In the genomic region with DNA sequence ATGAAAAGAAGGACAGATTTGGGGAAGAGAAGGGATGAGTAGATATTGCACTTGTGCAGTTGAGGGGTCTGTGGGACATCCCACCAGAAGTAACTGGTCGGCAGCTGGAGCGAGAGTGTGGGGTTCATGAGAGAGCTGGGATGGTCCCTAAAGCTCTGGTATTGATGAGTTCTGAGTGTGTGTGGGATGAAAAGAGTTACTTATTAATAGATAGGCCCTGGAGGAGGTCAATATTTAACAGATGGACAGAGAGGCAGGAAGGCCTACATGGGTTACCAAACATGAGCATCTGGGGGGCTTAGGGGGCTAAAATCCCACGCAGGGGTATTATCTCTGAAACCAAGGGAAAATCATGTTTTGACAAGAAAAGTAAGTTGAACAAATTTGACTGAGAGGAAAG, we compare ENCODE assay signal across 20 cellular contexts.
DNase-seq lines count a peak whose midpoint lies in the region; ATAC-seq and TF ChIP-seq lines count a peak whose summit lies in the region.
"Had no signal": no experiment of that assay in that cellular context is flagged by ENCODE, and none has a peak within 500 bp of the region (broad histone marks: within the 10 kb centered on the region; RNA-seq: fewer than 3 reads in every experiment).

No MANE protein-coding gene starts in this region.

- POLR2A ChIA-PET in activated CD4-positive, alpha-beta T cell treated with anti-CD3 and anti-CD28 coated beads for 36 hours (lab: Charles Lee) = no interaction called here
- POLR2A ChIA-PET in activated CD8-positive, alpha-beta T cell treated with anti-CD3 and anti-CD28 coated beads, Interleukin-2, amount 10 ng/mL, durations not matched to agents 7 days and 5 days (lab: Charles Lee) = no interaction called here
- POLR2A ChIA-PET in naive thymus-derived CD4-positive, alpha-beta T cell (lab: Charles Lee) = interaction anchor here (0.6 to 1.7 kb wide), 4 partner anchors 14 to 328 kb away, joined by 4 to 10 read pairs (median 4); no protein-coding TSS in a partner anchor

- H4K20me1 ChIP-seq in DOHH2 (ENCODE audit: control insufficient read depth, insufficient read depth, low read depth, low read length) = no peaks in the 10 kb centered on the region

- intact Hi-C loops in activated CD4-positive, alpha-beta T cell treated with anti-CD3 and anti-CD28 coated beads for 36 hours (cut with DNase I, micrococcal nuclease) = no loop called here
- intact Hi-C loops in naive thymus-derived CD4-positive, alpha-beta T cell (cut with micrococcal nuclease) = loop anchor here in 1 of 2 donors (5.0 kb wide), 1 partner anchor 34 kb away; no protein-coding TSS in a partner anchor

- H3K79me2 ChIP-seq in DOHH2 (ENCODE audit: control insufficient read depth, low read length) = no peaks in the 10 kb centered on the region

- DNase-seq in activated CD4-positive, alpha-beta T cell treated with anti-CD3 and anti-CD28 coated beads for 36 hours = no peak
- no peak for DNase-seq in activated CD4-positive, alpha-beta T cell treated with anti-CD3 and anti-CD28 coated beads for 48 hours
- no peak for DNase-seq in activated CD8-positive, alpha-beta T cell treated with anti-CD3 and anti-CD28 coated beads, Interleukin-2, amount 10 ng/mL, durations not matched to agents 7 days and 5 days
- no peak for DNase-seq in naive thymus-derived CD4-positive, alpha-beta T cell
- no peak for DNase-seq in iPS-NIHi7 (ENCODE audit: extremely low spot score)
- DNase-seq in NCI-H1930 (lab: John Stamatoyannopoulos, UW) = no peak
- no peak for DNase-seq in GM13976 (ENCODE audit: low spot score)
- DNase-seq: activated CD4-positive, alpha-beta T cell treated with anti-CD3 and anti-CD28 coated beads for 4 hours; activated T-cell treated with anti-CD3 and anti-CD28 coated beads, Interleukin-2, amount 50 U/mL, for 4 hours; Calu3; head of caudate nucleus; KG1; left lung; mucosa of descending colon; NCI-H1694; NCI-H748 treated with DMSO at 0.1 percent for 48 hours had no signal

- TF ChIP-seq CTCF in DOHH2 (IDR thresholded peaks at IDR 0.05; ENCODE audit: low read depth, low read length, poor library complexity, severe bottlenecking) (no peak), GM13976 (IDR thresholded peaks at IDR 0.05; ENCODE audit: borderline replicate concordance, control extremely low read depth, extremely low read depth, insufficient read depth, missing control alignments) (no peak)

- CTCF ChIA-PET in activated CD4-positive, alpha-beta T cell treated with anti-CD3 and anti-CD28 coated beads for 36 hours (lab: Charles Lee) = interaction anchor here (0.8 kb wide), 1 partner anchor 12 kb away, joined by 4 read pairs; no protein-coding TSS in a partner anchor
- CTCF ChIA-PET in activated CD8-positive, alpha-beta T cell treated with anti-CD3 and anti-CD28 coated beads, Interleukin-2, amount 10 ng/mL, durations not matched to agents 7 days and 5 days (lab: Charles Lee) = no interaction called here
- CTCF ChIA-PET in naive thymus-derived CD4-positive, alpha-beta T cell (lab: Charles Lee) = no interaction called here

- H3K4me1 Mint-ChIP-seq in activated CD4-positive, alpha-beta T cell treated with anti-CD3 and anti-CD28 coated beads for 36 hours = peaks cover 38% of the 10 kb centered on the region
- peaks cover 77% of the 10 kb centered on the region for H3K4me1 Mint-ChIP-seq in activated CD8-positive, alpha-beta T cell treated with anti-CD3 and anti-CD28 coated beads, Interleukin-2, amount 10 ng/mL, durations not matched to agents 7 days and 5 days (ENCODE audit: low read depth)
- peaks cover 41 to 67% (median 55%) of the 10 kb centered on the region in 7 donors for H3K4me1 Mint-ChIP-seq in naive thymus-derived CD4-positive, alpha-beta T cell

- H3K4me1 ChIP-seq in DOHH2 (ENCODE audit: control insufficient read depth, low read length) = peaks cover 75% of the 10 kb centered on the region
- peaks cover 19 to 26% of the 10 kb centered on the region in 2 donors for H3K4me1 ChIP-seq in naive thymus-derived CD4-positive, alpha-beta T cell (ENCODE audit: control insufficient read depth in 2 of 2, insufficient read depth in 2 of 2, low read length in 2 of 2)
- H3K4me1 ChIP-seq: adrenal gland, breast epithelium, left lung had no signal

- no peaks in the 10 kb centered on the region for H3K27me3 Mint-ChIP-seq in activated CD4-positive, alpha-beta T cell treated with anti-CD3 and anti-CD28 coated beads for 36 hours
- no peaks in the 10 kb centered on the region for H3K27me3 Mint-ChIP-seq in activated CD8-positive, alpha-beta T cell treated with anti-CD3 and anti-CD28 coated beads, Interleukin-2, amount 10 ng/mL, durations not matched to agents 7 days and 5 days (ENCODE audit: low read depth)
- H3K27me3 Mint-ChIP-seq in naive thymus-derived CD4-positive, alpha-beta T cell = peaks cover 0 to 4% (median 0%) of the 10 kb centered on the region in 5 donors

- H3K27ac ChIP-seq in DOHH2 (ENCODE audit: low read depth, low read length) = peak overlapping the region; percentile 84
- no peak overlapping the region for H3K27ac ChIP-seq in naive thymus-derived CD4-positive, alpha-beta T cell (ENCODE audit: low read depth, low read length)
- H3K27ac ChIP-seq: adrenal gland, breast epithelium, coronary artery, left lung had no signal

- no peak for ATAC-seq in activated CD4-positive, alpha-beta T cell treated with anti-CD3 and anti-CD28 coated beads for 36 hours
- no peak for ATAC-seq in activated CD8-positive, alpha-beta T cell treated with anti-CD3 and anti-CD28 coated beads, Interleukin-2, amount 10 ng/mL, durations not matched to agents 7 days and 5 days
- ATAC-seq in naive thymus-derived CD4-positive, alpha-beta T cell = no peak
- ATAC-seq: activated T-cell treated with anti-CD3 and anti-CD28 coated beads, Interleukin-2, amount 50 U/mL, for 4 hours; left lung; mucosa of descending colon had no signal

- H3K9me3 ChIP-seq in DOHH2 (ENCODE audit: control insufficient read depth, insufficient read depth, low read length) = peaks cover 15% of the 10 kb centered on the region
- H3K9me3 ChIP-seq in naive thymus-derived CD4-positive, alpha-beta T cell (ENCODE audit: control insufficient read depth in 2 of 3, low read length in 3 of 3) = peaks cover 0 to 11% (median 8%) of the 10 kb centered on the region in 3 experiments
- H3K9me3 ChIP-seq: adrenal gland, mucosa of descending colon had no signal

- peaks cover 23% of the 10 kb centered on the region for H3K9me3 Mint-ChIP-seq in activated CD4-positive, alpha-beta T cell treated with anti-CD3 and anti-CD28 coated beads for 36 hours (ENCODE audit: low read depth)
- H3K9me3 Mint-ChIP-seq in activated CD8-positive, alpha-beta T cell treated with anti-CD3 and anti-CD28 coated beads, Interleukin-2, amount 10 ng/mL, durations not matched to agents 7 days and 5 days (ENCODE audit: insufficient read depth) = peaks cover 55% of the 10 kb centered on the region
- H3K9me3 Mint-ChIP-seq in naive thymus-derived CD4-positive, alpha-beta T cell = peaks cover 7 to 40% (median 25%) of the 10 kb centered on the region in 11 donors

- peaks cover 25% of the 10 kb centered on the region for H3F3A ChIP-seq in DOHH2 (ENCODE audit: control insufficient read depth, insufficient read depth)

- H3K36me3 Mint-ChIP-seq in activated CD4-positive, alpha-beta T cell treated with anti-CD3 and anti-CD28 coated beads for 36 hours (ENCODE audit: low read depth) = peaks cover 15% of the 10 kb centered on the region
- peaks cover 68% of the 10 kb centered on the region for H3K36me3 Mint-ChIP-seq in activated CD8-positive, alpha-beta T cell treated with anti-CD3 and anti-CD28 coated beads, Interleukin-2, amount 10 ng/mL, durations not matched to agents 7 days and 5 days (ENCODE audit: low read depth)
- peaks cover 15 to 60% (median 22%) of the 10 kb centered on the region in 5 donors for H3K36me3 Mint-ChIP-seq in naive thymus-derived CD4-positive, alpha-beta T cell

- in situ Hi-C loops in GM13976 (cut with MboI; ENCODE audit: low sequenced_read_pairs, unreplicated experiment) = no loop called here

- H3K36me3 ChIP-seq in DOHH2 (ENCODE audit: control insufficient read depth, low read length) = peaks cover 6% of the 10 kb centered on the region; the same call in 1 of the 2 replicates
- no peaks in the 10 kb centered on the region for H3K36me3 ChIP-seq in naive thymus-derived CD4-positive, alpha-beta T cell (ENCODE audit: control insufficient read depth in 2 of 3, insufficient read depth in 3 of 3, low read length in 3 of 3)
- H3K36me3 ChIP-seq: adrenal gland, breast epithelium, left lung had no signal

- no peak overlapping the region for H3K4me3 ChIP-seq in DOHH2 (ENCODE audit: low read length)
- no peak overlapping the region for H3K4me3 ChIP-seq in naive thymus-derived CD4-positive, alpha-beta T cell (ENCODE audit: low read length)
- H3K4me3 ChIP-seq: adrenal gland, breast epithelium, coronary artery, left lung, mucosa of descending colon had no signal

- H3K27ac Mint-ChIP-seq in activated CD4-positive, alpha-beta T cell treated with anti-CD3 and anti-CD28 coated beads for 36 hours = peak overlapping the region; percentile 28
- peak overlapping the region; percentile 95 for H3K27ac Mint-ChIP-seq in activated CD8-positive, alpha-beta T cell treated with anti-CD3 and anti-CD28 coated beads, Interleukin-2, amount 10 ng/mL, durations not matched to agents 7 days and 5 days
- H3K27ac Mint-ChIP-seq in naive thymus-derived CD4-positive, alpha-beta T cell = peak overlapping the region; percentile 44 to 95 (median 84)

- no peak overlapping the region for H3K4me2 ChIP-seq in DOHH2 (ENCODE audit: low read length)

- H3K4me3 Mint-ChIP-seq in activated CD4-positive, alpha-beta T cell treated with anti-CD3 and anti-CD28 coated beads for 36 hours = no peak overlapping the region
- H3K4me3 Mint-ChIP-seq in activated CD8-positive, alpha-beta T cell treated with anti-CD3 and anti-CD28 coated beads, Interleukin-2, amount 10 ng/mL, durations not matched to agents 7 days and 5 days = no peak overlapping the region
- peak overlapping the region in 8 of 10 donors; percentile 1 to 90 (median 60) for H3K4me3 Mint-ChIP-seq in naive thymus-derived CD4-positive, alpha-beta T cell
- H3K4me3 Mint-ChIP-seq: activated T-cell treated with anti-CD3 and anti-CD28 coated beads, Interleukin-2, amount 50 U/mL, for 4 hours had no signal

- H3K9me2 ChIP-seq in DOHH2 (replicated peaks; ENCODE audit: control insufficient read depth, low read length) = no peaks in the 10 kb centered on the region

- H3K27me3 ChIP-seq in DOHH2 (ENCODE audit: control insufficient read depth, low read length) = no peaks in the 10 kb centered on the region
- H3K27me3 ChIP-seq in naive thymus-derived CD4-positive, alpha-beta T cell (ENCODE audit: control insufficient read depth in 2 of 2, insufficient read depth in 2 of 2, low read length in 2 of 2) = no peaks in the 10 kb centered on the region
- H3K27me3 ChIP-seq: adrenal gland, breast epithelium, left lung had no signal

Comparison
In these comparisons a context has a peak if more than half of its experiments do, and no peak if none do; other contexts are left out.
1. H3K27ac Mint-ChIP-seq: peak in every context shown above with its lines; median percentile 95 in activated CD8-positive, alpha-beta T cell treated with anti-CD3 and anti-CD28 coated beads, Interleukin-2, amount 10 ng/mL, durations not matched to agents 7 days and 5 days; 84 in naive thymus-derived CD4-positive, alpha-beta T cell; 28 in activated CD4-positive, alpha-beta T cell treated with anti-CD3 and anti-CD28 coated beads for 36 hours.
2. H3K4me3 Mint-ChIP-seq: peak in naive thymus-derived CD4-positive, alpha-beta T cell (8 of 10); none in activated CD4-positive, alpha-beta T cell treated with anti-CD3 and anti-CD28 coated beads for 36 hours (single experiment) and activated CD8-positive, alpha-beta T cell treated with anti-CD3 and anti-CD28 coated beads, Interleukin-2, amount 10 ng/mL, durations not matched to agents 7 days and 5 days (single experiment).